22 cellular contexts compared by ENCODE assay signal in genomic region chr1:114668373-114668772, GRCh38. TPM values are rescaled to one million over a fixed set of nuclear protein-coding genes. Genes with fewer than 3 reads are reported as not detected.
DNase-seq lines count a peak whose midpoint lies in the region; ATAC-seq and TF ChIP-seq lines count a peak whose summit lies in the region.
"Had no signal": no experiment of that assay in that cellular context is flagged by ENCODE, and none has a peak within 500 bp of the region (broad histone marks: within the 10 kb centered on the region; RNA-seq: fewer than 3 reads in every experiment).

No MANE protein-coding gene starts in this region.

- peaks cover 12% of the 10 kb centered on the region for H3K4me1 ChIP-seq in PC-3 (ENCODE audit: insufficient read depth, low read length)

- no peak for TF ChIP-seq CTCF in CD4-positive, alpha-beta T cell (IDR thresholded peaks at IDR 0.05)
- TF ChIP-seq CTCF in PC-3 (conservative IDR thresholded peaks at IDR 0.05; ENCODE audit: low read depth, low read length), result no peak
- TF ChIP-seq CTCF in nephron (IDR thresholded peaks at IDR 0.05; ENCODE audit: unreplicated experiment in 3 of 3), result no peak
- no peak for TF ChIP-seq CTCF in WERI-Rb-1 (IDR thresholded peaks at IDR 0.05; ENCODE audit: low read depth, low read length)

- peaks cover 19% of the 10 kb centered on the region for H3K27me3 Mint-ChIP-seq in CD4-positive, alpha-beta T cell
- H3K27me3 Mint-ChIP-seq in nephron (ENCODE audit: low read depth), result peaks cover 20% of the 10 kb centered on the region
- H3K27me3 Mint-ChIP-seq in activated T-helper 1 cell treated with anti-CD3 and anti-CD28 coated beads, Interleukin-12 subunit alpha, Interleukin-12 subunit beta, Interleukin-2, Interleukin-4 antibody, amounts not matched to agents 30 ng/mL and 10 ng/mL and 1 ng/mL, durations not matched to agents 14 hours and 24 hours and 36 hours (ENCODE audit: insufficient read depth), result peaks cover 33% of the 10 kb centered on the region

- no peak overlapping the region for H3K27ac Mint-ChIP-seq in CD4-positive, alpha-beta T cell
- H3K27ac Mint-ChIP-seq in nephron, result no peak overlapping the region
- no peak overlapping the region for H3K27ac Mint-ChIP-seq in activated T-helper 1 cell treated with anti-CD3 and anti-CD28 coated beads, Interleukin-12 subunit alpha, Interleukin-12 subunit beta, Interleukin-2, Interleukin-4 antibody, amounts not matched to agents 30 ng/mL and 10 ng/mL and 1 ng/mL, durations not matched to agents 14 hours and 24 hours and 36 hours

- no peaks in the 10 kb centered on the region for H3K79me2 ChIP-seq in PC-3 (ENCODE audit: low read length)

- no peaks in the 10 kb centered on the region for H3K9me3 ChIP-seq in CD4-positive, alpha-beta T cell (ENCODE audit: control insufficient read depth, low read length)
- H3K9me3 ChIP-seq in PC-3 (ENCODE audit: low read length) (no peaks in the 10 kb centered on the region), WERI-Rb-1 (ENCODE audit: severe bottlenecking) (no peaks in the 10 kb centered on the region)
- H3K9me3 ChIP-seq: BLaER1 treated with 17β-estradiol and CSF1 and Interleukin-3, amounts not matched to agents 10 nM and 100 nM; esophagus muscularis mucosa; left lung; upper lobe of right lung had no signal

- no peak overlapping the region for H3K27ac ChIP-seq in CD4-positive, alpha-beta T cell (ENCODE audit: low read depth, low read length)
- H3K27ac ChIP-seq in PC-3 (ENCODE audit: low read length) (no peak overlapping the region), epithelial cell of prostate (peak overlapping the region; percentile 99), WERI-Rb-1 (no peak overlapping the region)
- H3K27ac ChIP-seq: BLaER1 treated with 17β-estradiol and CSF1 and Interleukin-3, amounts not matched to agents 10 nM and 100 nM; cardiac muscle cell had no signal

- no peaks in the 10 kb centered on the region for H3K36me3 ChIP-seq in PC-3 (ENCODE audit: low read depth, low read length)
- no peaks in the 10 kb centered on the region for H3K36me3 ChIP-seq in WERI-Rb-1
- H3K36me3 ChIP-seq: BLaER1 treated with 17β-estradiol and CSF1 and Interleukin-3, amounts not matched to agents 10 nM and 100 nM; cardiac muscle cell; esophagus muscularis mucosa; left lung; upper lobe of right lung had no signal

- POLR2A ChIA-PET in CD4-positive, alpha-beta T cell (lab: Charles Lee), result interaction anchor here (0.7 to 0.8 kb wide), 3 partner anchors 112 to 158 kb away, joined by 3 to 4 read pairs (median 3); partner anchors contain the start of gene SIKE1
- POLR2A ChIA-PET in PC-3 (lab: Charles Lee; ENCODE audit: unreplicated experiment), result interaction anchor here (0.6 kb wide), 1 partner anchor 1436 kb away, joined by 3 read pairs; no protein-coding TSS in a partner anchor

- intact Hi-C loops in CD4-positive, alpha-beta T cell (cut with DNase I, micrococcal nuclease), result no loop called here
- intact Hi-C loops in PC-3 (cut with micrococcal nuclease), result no loop called here
- intact Hi-C loops in activated T-helper 1 cell treated with anti-CD3 and anti-CD28 coated beads, Interleukin-12 subunit alpha, Interleukin-12 subunit beta, Interleukin-2, Interleukin-4 antibody, amounts not matched to agents 30 ng/mL and 10 ng/mL and 1 ng/mL, durations not matched to agents 14 hours and 24 hours and 36 hours (cut with micrococcal nuclease), result no loop called here

- H3F3A ChIP-seq in PC-3 (ENCODE audit: low read length, unreplicated experiment), result no peaks in the 10 kb centered on the region

- no peak for ATAC-seq in CD4-positive, alpha-beta T cell (ENCODE audit: poor library complexity)
- ATAC-seq in PC-3 (no peak), GM21619 (IDR thresholded peaks at IDR 0.05; ENCODE audit: unreplicated experiment) (no peak)
- ATAC-seq: activated CD4-positive, CD25-positive, alpha-beta regulatory T cell treated with anti-CD3 and anti-CD28 coated beads, Interleukin-2, amount 50 U/mL, for 24 hours; left lung; Panc1; upper lobe of right lung had no signal

- peak overlapping the region; percentile 99 for H3K4me3 Mint-ChIP-seq in CD4-positive, alpha-beta T cell
- H3K4me3 Mint-ChIP-seq in nephron, result peak overlapping the region; percentile 90 to 97 (median 95)
- H3K4me3 Mint-ChIP-seq in activated T-helper 1 cell treated with anti-CD3 and anti-CD28 coated beads, Interleukin-12 subunit alpha, Interleukin-12 subunit beta, Interleukin-2, Interleukin-4 antibody, amounts not matched to agents 30 ng/mL and 10 ng/mL and 1 ng/mL, durations not matched to agents 14 hours and 24 hours and 36 hours, result no peak overlapping the region

- BruUV-seq in PC-3 (replicated peaks; lab: Mats Ljungman, UMichigan), result no TSS peak

- H3K9me3 Mint-ChIP-seq in CD4-positive, alpha-beta T cell, result no peaks in the 10 kb centered on the region
- H3K9me3 Mint-ChIP-seq in nephron, result no peaks in the 10 kb centered on the region
- H3K9me3 Mint-ChIP-seq in activated T-helper 1 cell treated with anti-CD3 and anti-CD28 coated beads, Interleukin-12 subunit alpha, Interleukin-12 subunit beta, Interleukin-2, Interleukin-4 antibody, amounts not matched to agents 30 ng/mL and 10 ng/mL and 1 ng/mL, durations not matched to agents 14 hours and 24 hours and 36 hours, result no peaks in the 10 kb centered on the region

- H3K4me3 ChIP-seq in PC-3 (ENCODE audit: low read length) (no peak overlapping the region), WERI-Rb-1 (ENCODE audit: low read depth, low read length) (no peak overlapping the region)

- peaks cover 12% of the 10 kb centered on the region for H3K4me1 Mint-ChIP-seq in CD4-positive, alpha-beta T cell (ENCODE audit: low read depth)
- peaks cover 12% of the 10 kb centered on the region for H3K4me1 Mint-ChIP-seq in nephron
- H3K4me1 Mint-ChIP-seq in activated T-helper 1 cell treated with anti-CD3 and anti-CD28 coated beads, Interleukin-12 subunit alpha, Interleukin-12 subunit beta, Interleukin-2, Interleukin-4 antibody, amounts not matched to agents 30 ng/mL and 10 ng/mL and 1 ng/mL, durations not matched to agents 14 hours and 24 hours and 36 hours (ENCODE audit: low read depth), result peaks cover 8% of the 10 kb centered on the region

- H3K4me2 ChIP-seq in PC-3 (ENCODE audit: low read length), result peak overlapping the region; percentile 92

- peaks cover 4% of the 10 kb centered on the region for H3K36me3 Mint-ChIP-seq in CD4-positive, alpha-beta T cell (ENCODE audit: low read depth)
- H3K36me3 Mint-ChIP-seq in nephron (ENCODE audit: low read depth), result no peaks in the 10 kb centered on the region
- no peaks in the 10 kb centered on the region for H3K36me3 Mint-ChIP-seq in activated T-helper 1 cell treated with anti-CD3 and anti-CD28 coated beads, Interleukin-12 subunit alpha, Interleukin-12 subunit beta, Interleukin-2, Interleukin-4 antibody, amounts not matched to agents 30 ng/mL and 10 ng/mL and 1 ng/mL, durations not matched to agents 14 hours and 24 hours and 36 hours (ENCODE audit: low read depth)

- CTCF ChIA-PET in CD4-positive, alpha-beta T cell (lab: Charles Lee), result interaction anchor here (0.7 to 0.8 kb wide), 2 partner anchors 46 to 322 kb away, joined by 3 to 4 read pairs; no protein-coding TSS in a partner anchor
- CTCF ChIA-PET in PC-3 (lab: Charles Lee), result interaction anchor here (0.6 kb wide), 1 partner anchor 1059 kb away, joined by 3 read pairs; no protein-coding TSS in a partner anchor

- no peaks in the 10 kb centered on the region for H4K20me1 ChIP-seq in PC-3 (ENCODE audit: low read length)
- H4K20me1 ChIP-seq: BLaER1 treated with 17β-estradiol and CSF1 and Interleukin-3, amounts not matched to agents 10 nM and 100 nM had no signal

- no peak overlapping the region for H3K9ac ChIP-seq in PC-3 (ENCODE audit: low read length)

- H2AFZ ChIP-seq in PC-3 (ENCODE audit: low read length), result no peak overlapping the region

- H3K9me2 ChIP-seq in PC-3 (replicated peaks; ENCODE audit: low read length), result no peaks in the 10 kb centered on the region

- DNase-seq in CD4-positive, alpha-beta T cell, result no peak
- DNase-seq in PC-3 (no peak), epithelial cell of prostate (ENCODE audit: low read depth, low spot score) (no peak), NCI-H2107 treated with DMSO at 0.1 percent for 48 hours (lab: John Stamatoyannopoulos, UW; ENCODE audit: unreplicated experiment) (no peak), WERI-Rb-1 (no peak)
- DNase-seq in activated T-helper 1 cell treated with anti-CD3 and anti-CD28 coated beads, Interleukin-12 subunit alpha, Interleukin-12 subunit beta, Interleukin-2, Interleukin-4 antibody, amounts not matched to agents 30 ng/mL and 10 ng/mL and 1 ng/mL, durations not matched to agents 14 hours and 24 hours and 36 hours (ENCODE audit: low spot score), result no peak
- DNase-seq: left lung; NCI-H146; posterior cingulate gyrus; small intestine; stimulated activated CD4-positive, alpha-beta T cell treated with anti-CD3 and anti-CD28 coated beads, Interleukin-4, amount 100 ng/mL, for 24 hours; upper lobe of right lung had no signal

- H3K27me3 ChIP-seq in CD4-positive, alpha-beta T cell (ENCODE audit: control insufficient read depth, insufficient read depth, low read length), result no peaks in the 10 kb centered on the region
- H3K27me3 ChIP-seq in PC-3 (ENCODE audit: low read length) (no peaks in the 10 kb centered on the region), WERI-Rb-1 (ENCODE audit: insufficient read depth, low read depth, severe bottlenecking) (no peaks in the 10 kb centered on the region)
- H3K27me3 ChIP-seq: esophagus muscularis mucosa, upper lobe of right lung had no signal

RNA-seq across cellular contexts. Expression of gene DENND2C, which starts 1.5 kb away (rescaled TPM):
- total RNA-seq in CD4-positive, alpha-beta T cell, result 1 to 10 TPM; 1.6 to 2.0 TPM
- 0.95 and 2.0 TPM in 2 replicates for total RNA-seq in PC-3 (2014; rRNA removed)
- total RNA-seq in activated T-helper 1 cell treated with anti-CD3 and anti-CD28 coated beads, Interleukin-12 subunit alpha, Interleukin-12 subunit beta, Interleukin-2, Interleukin-4 antibody, amounts not matched to agents 30 ng/mL and 10 ng/mL and 1 ng/mL, durations not matched to agents 14 hours and 24 hours and 36 hours, result 0.16 and 0.24 TPM in 2 replicates

RNA-seq across cellular contexts. Expression of gene AMPD1, which starts 27.0 kb away (rescaled TPM):
- total RNA-seq in CD4-positive, alpha-beta T cell, result not detected
- total RNA-seq in PC-3 (2014; rRNA removed), result not detected in 2 replicates
- 0.56 TPM in 1 of 2 replicates, not detected in the other for total RNA-seq in activated T-helper 1 cell treated with anti-CD3 and anti-CD28 coated beads, Interleukin-12 subunit alpha, Interleukin-12 subunit beta, Interleukin-2, Interleukin-4 antibody, amounts not matched to agents 30 ng/mL and 10 ng/mL and 1 ng/mL, durations not matched to agents 14 hours and 24 hours and 36 hours
- total RNA-seq: cardiac muscle cell, dermis microvascular lymphatic vessel endothelial cell, esophagus muscularis mucosa, H4, M059J, upper lobe of right lung had no signal

RNA-seq across cellular contexts. Expression of gene NRAS, which starts 48.2 kb away (rescaled TPM):
- total RNA-seq in CD4-positive, alpha-beta T cell, result 10 to 100 TPM; 28.9 to 30.4 TPM
- total RNA-seq in PC-3 (2014; rRNA removed), result 12.6 and 15.1 TPM in 2 replicates
- 57.5 and 62.1 TPM in 2 replicates for total RNA-seq in activated T-helper 1 cell treated with anti-CD3 and anti-CD28 coated beads, Interleukin-12 subunit alpha, Interleukin-12 subunit beta, Interleukin-2, Interleukin-4 antibody, amounts not matched to agents 30 ng/mL and 10 ng/mL and 1 ng/mL, durations not matched to agents 14 hours and 24 hours and 36 hours
